7 cellular contexts compared by ENCODE assay signal in the genomic region with DNA sequence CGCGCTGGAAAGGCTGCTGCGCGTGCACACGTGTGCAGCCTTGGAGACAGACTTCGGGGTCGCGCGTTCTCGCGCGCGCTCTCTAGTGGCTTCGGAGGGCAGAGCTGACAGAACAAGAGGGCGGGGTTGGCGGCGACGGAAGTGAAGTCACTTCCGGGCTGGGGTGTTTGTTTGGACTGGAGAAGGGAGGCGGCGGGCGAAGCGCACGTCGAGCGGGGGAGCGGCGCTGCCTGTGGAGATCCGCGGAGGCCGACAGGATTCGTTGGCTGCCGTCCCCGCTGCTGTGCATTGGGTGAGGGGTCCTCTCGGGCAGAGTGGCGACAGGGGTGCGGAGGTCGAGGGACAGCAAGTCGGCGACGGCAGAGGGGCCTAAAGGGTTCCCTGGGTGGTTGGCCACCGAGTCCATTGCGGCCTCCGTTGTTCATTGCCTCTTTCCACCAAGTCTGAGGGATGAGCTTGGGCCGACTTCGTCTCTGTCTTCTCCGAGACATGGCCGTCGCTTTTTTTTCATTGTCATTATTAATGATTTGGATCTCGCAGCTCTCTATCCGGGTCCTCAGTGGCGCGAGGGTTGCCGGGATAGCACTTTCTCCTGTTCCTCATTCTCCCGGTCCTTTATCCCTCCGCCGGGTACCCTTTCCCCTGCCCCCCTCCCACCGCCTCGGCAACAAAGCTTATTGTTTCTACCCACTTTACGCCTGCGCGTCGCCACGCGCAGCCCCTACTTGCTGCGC. TPM values are rescaled to one million over a fixed set of nuclear protein-coding genes. Genes with fewer than 3 reads are reported as not detected.
DNase-seq lines count a peak whose midpoint lies in the region; ATAC-seq, FAIRE-seq and TF ChIP-seq lines count a peak whose summit lies in the region.

A gene with protein sequence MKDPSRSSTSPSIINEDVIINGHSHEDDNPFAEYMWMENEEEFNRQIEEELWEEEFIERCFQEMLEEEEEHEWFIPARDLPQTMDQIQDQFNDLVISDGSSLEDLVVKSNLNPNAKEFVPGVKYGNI (plus strand): TSS at position 166 of the 734 bp plus-strand sequence. CDS start 21,931 bp downstream, outside the sequence.

- H3K4me1 ChIP-seq in hepatocyte (ENCODE audit: insufficient read depth): peaks cover 18% of the 10 kb centered on the region

- H3K36me3 ChIP-seq in hepatocyte (replicated peaks; ENCODE audit: insufficient read depth, low read depth): no peaks in the 10 kb centered on the region

- peak; percentile 98 for FAIRE-seq in GM18507 (lab: Jason Lieb, UNC)

- H3K79me2 ChIP-seq in hepatocyte: peaks cover 45% of the 10 kb centered on the region

- peak; percentile 94 for ATAC-seq in HG02981 (IDR thresholded peaks at IDR 0.05; ENCODE audit: unreplicated experiment)

- no peaks in the 10 kb centered on the region for H3K27me3 ChIP-seq in hepatocyte

- peaks cover 45% of the 10 kb centered on the region for H4K20me1 ChIP-seq in hepatocyte (ENCODE audit: insufficient read depth, poor library complexity, severe bottlenecking)

- H3K4me3 ChIP-seq in astrocyte of the cerebellum (ENCODE audit: low read depth, low read length): peak within 1 kb of the TSS; percentile 100
- H3K4me3 ChIP-seq in hepatocyte: peak within 1 kb of the TSS; percentile 50

- under 1% methylated on average over 57 of the region's 66 CpGs for WGBS in hepatocyte (ENCODE audit: low lambda C conversion rate, missing lambda C conversion rate)

- no peaks in the 10 kb centered on the region for H3K9me3 ChIP-seq in hepatocyte (ENCODE audit: low read depth)

- TF ChIP-seq CTCF in astrocyte of the cerebellum (IDR thresholded peaks at IDR 0.05; ENCODE audit: low read depth, low read length, missing control alignments): peak; percentile 76
- peak; percentile 87 for TF ChIP-seq CTCF in hepatocyte (IDR thresholded peaks at IDR 0.05; ENCODE audit: poor library complexity)

- in situ Hi-C loops in astrocyte of the cerebellum (cut with HindIII; ENCODE audit: low sequenced_read_pairs): no loop called here

- H3K27ac ChIP-seq in hepatocyte: peak within 1 kb of the TSS; percentile 98

- H2AFZ ChIP-seq in hepatocyte: peak within 1 kb of the TSS; percentile 36

- H3K4me2 ChIP-seq in hepatocyte: peak within 1 kb of the TSS; percentile 90

- no peaks in the 10 kb centered on the region for H3K9me2 ChIP-seq in hepatocyte (replicated peaks; ENCODE audit: insufficient read depth)

- DNase-seq in GM18507 (ENCODE audit: extremely low spot score, insufficient read length, low read depth): peak; percentile 91
- DNase-seq in NCI-H2029 treated with DMSO at 0.1 percent for 48 hours (lab: John Stamatoyannopoulos, UW): peak; percentile 88
- peak; percentile 97 for DNase-seq in T-helper 9 cell
- peak; percentile 94 for DNase-seq in astrocyte of the cerebellum (ENCODE audit: low read depth)
- peak; percentile 98 for DNase-seq in hepatocyte (ENCODE audit: low spot score)
- DNase-seq in retina: peak; percentile 100

RNA-seq across cellular contexts. Expression of the gene that starts here (rescaled TPM):
- 62.1 and 65.3 TPM in 2 replicates for total RNA-seq in hepatocyte
- 77.5 and 86.3 TPM in 2 replicates for polyA plus RNA-seq in hepatocyte

Comparison
In these comparisons a context has a peak if more than half of its experiments do, and no peak if none do; other contexts are left out.
1. Peak in every context shown above with its lines: DNase-seq, ATAC-seq, H3K4me3 ChIP-seq and H3K27ac ChIP-seq.